ENCODE assay signal across 1 cellular context in genomic region chr7:156892821-156893706, GRCh38.
A peak's percentile ranks its signal among the peaks of the same experiment; 100 is the strongest.
TF ChIP-seq lines count a peak whose summit lies in the region.

Gene LMBR1, minus strand, starts transcription at chr7:156893183. Its CDS starts 190 bp downstream, at chr7:156892993.

TF ChIP-seq in HepG2, 621 proteins besides CTCF, POLR2A, EP300 and RAD21 (continued from another document and continues in another):
- TF ChIP-seq HMGXB3 (CRISPR knock-in tag; IDR thresholded peaks at IDR 0.05; ENCODE audit: borderline replicate concordance) (peak; percentile 54; the same call in 1 of the 2 replicates), HDAC6 (IDR thresholded peaks at IDR 0.05; ENCODE audit: low read depth, low read length) (no peak), ESRRA (CRISPR knock-in tag; IDR thresholded peaks at IDR 0.05; ENCODE audit: low read depth) (peak; percentile 15; the same call in 1 of the 2 replicates), JDP2 (CRISPR knock-in tag; IDR thresholded peaks at IDR 0.05; ENCODE audit: borderline replicate concordance) (no peak), REPIN1 (CRISPR knock-in tag; IDR thresholded peaks at IDR 0.05; ENCODE audit: borderline replicate concordance, low read depth) (no peak), EEA1 (CRISPR knock-in tag; IDR thresholded peaks at IDR 0.05; ENCODE audit: borderline replicate concordance) (no peak; the same call in 1 of the 2 replicates), SKIL (CRISPR knock-in tag; IDR thresholded peaks at IDR 0.05; ENCODE audit: borderline replicate concordance) (no peak), SMAD3 (CRISPR knock-in tag; IDR thresholded peaks at IDR 0.05) (no peak; the same call in 1 of the 2 replicates), HNRNPUL1 (IDR thresholded peaks at IDR 0.05; ENCODE audit: low read depth, low read length) (no peak), ZNF512 (CRISPR knock-in tag; IDR thresholded peaks at IDR 0.05) (no peak), NFIC (IDR thresholded peaks at IDR 0.05; ENCODE audit: low read length) (no peak), AKAP8 (CRISPR knock-in tag; IDR thresholded peaks at IDR 0.05) (no peak), ZFP82 (CRISPR knock-in tag; IDR thresholded peaks at IDR 0.05; ENCODE audit: borderline replicate concordance) (no peak), ZSCAN12 (CRISPR knock-in tag; IDR thresholded peaks at IDR 0.05) (no peak), SIN3A (IDR thresholded peaks at IDR 0.05; ENCODE audit: borderline replicate concordance, low read depth, low read length) (no peak; the same call in 1 of the 2 replicates), SRSF4 (IDR thresholded peaks at IDR 0.05; ENCODE audit: low read depth, low read length, poor library complexity, severe bottlenecking) (no peak), ZNF570 (CRISPR knock-in tag; IDR thresholded peaks at IDR 0.05; ENCODE audit: borderline replicate concordance) (no peak), ZNF24 (IDR thresholded peaks at IDR 0.05) (no peak), ZEB1 (IDR thresholded peaks at IDR 0.05; ENCODE audit: insufficient replicate concordance, low read depth) (peak; percentile 68), MEIS2 (CRISPR knock-in tag; IDR thresholded peaks at IDR 0.05) (peak; percentile 30; the same call in 1 of the 2 replicates), FLYWCH1 (CRISPR knock-in tag; IDR thresholded peaks at IDR 0.05) (no peak), JUNB (CRISPR knock-in tag; IDR thresholded peaks at IDR 0.05; ENCODE audit: borderline replicate concordance) (no peak), ZNF83 (CRISPR knock-in tag; IDR thresholded peaks at IDR 0.05; ENCODE audit: borderline replicate concordance) (no peak), ZFP37 (CRISPR knock-in tag; IDR thresholded peaks at IDR 0.05; ENCODE audit: borderline replicate concordance) (0 out of 2 replicates have a peak, but pooled peaks have one; percentile 41), ZNF597 (CRISPR knock-in tag; IDR thresholded peaks at IDR 0.05) (no peak), ZBTB2 (CRISPR knock-in tag; IDR thresholded peaks at IDR 0.05; ENCODE audit: low read depth) (no peak), ZNF674 (CRISPR knock-in tag; IDR thresholded peaks at IDR 0.05; ENCODE audit: low read depth) (no peak), ARID2 (CRISPR knock-in tag; IDR thresholded peaks at IDR 0.05; ENCODE audit: borderline replicate concordance) (peak; percentile 21; the same call in 1 of the 2 replicates), THAP8 (CRISPR knock-in tag; IDR thresholded peaks at IDR 0.05; ENCODE audit: borderline replicate concordance) (no peak), ZNF766 (CRISPR knock-in tag; IDR thresholded peaks at IDR 0.05; ENCODE audit: borderline replicate concordance) (0 out of 2 replicates have a peak, but pooled peaks have one; percentile 60), CENPBD1 (CRISPR knock-in tag; IDR thresholded peaks at IDR 0.05; ENCODE audit: borderline replicate concordance, low read depth) (no peak), ZKSCAN8 (CRISPR knock-in tag; IDR thresholded peaks at IDR 0.05; ENCODE audit: borderline replicate concordance) (no peak; the same call in 1 of the 2 replicates), ZNF180 (CRISPR knock-in tag; IDR thresholded peaks at IDR 0.05; ENCODE audit: borderline replicate concordance, low read depth) (no peak), ELF3 (CRISPR knock-in tag; IDR thresholded peaks at IDR 0.05) (peak; percentile 24; the same call in 1 of the 2 replicates), STAG1 (CRISPR knock-in tag; IDR thresholded peaks at IDR 0.05) (peak; percentile 15; the same call in 1 of the 2 replicates), ZNF564 (CRISPR knock-in tag; IDR thresholded peaks at IDR 0.05) (no peak), ARID3A (IDR thresholded peaks at IDR 0.05; ENCODE audit: low read depth, low read length) (no peak), SALL2 (CRISPR knock-in tag; IDR thresholded peaks at IDR 0.05) (peak; percentile 36; the same call in 1 of the 2 replicates)
- TF ChIP-seq, protein P1, sequence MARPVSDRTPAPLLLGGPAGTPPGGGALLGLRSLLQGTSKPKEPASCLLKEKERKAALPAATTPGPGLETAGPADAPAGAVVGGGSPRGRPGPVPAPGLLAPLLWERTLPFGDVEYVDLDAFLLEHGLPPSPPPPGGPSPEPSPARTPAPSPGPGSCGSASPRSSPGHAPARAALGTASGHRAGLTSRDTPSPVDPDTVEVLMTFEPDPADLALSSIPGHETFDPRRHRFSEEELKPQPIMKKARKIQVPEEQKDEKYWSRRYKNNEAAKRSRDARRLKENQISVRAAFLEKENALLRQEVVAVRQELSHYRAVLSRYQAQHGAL (CRISPR knock-in tag; IDR thresholded peaks at IDR 0.05; ENCODE audit: not compliant biosample characterization), result no peak
- TF ChIP-seq, protein P2, sequence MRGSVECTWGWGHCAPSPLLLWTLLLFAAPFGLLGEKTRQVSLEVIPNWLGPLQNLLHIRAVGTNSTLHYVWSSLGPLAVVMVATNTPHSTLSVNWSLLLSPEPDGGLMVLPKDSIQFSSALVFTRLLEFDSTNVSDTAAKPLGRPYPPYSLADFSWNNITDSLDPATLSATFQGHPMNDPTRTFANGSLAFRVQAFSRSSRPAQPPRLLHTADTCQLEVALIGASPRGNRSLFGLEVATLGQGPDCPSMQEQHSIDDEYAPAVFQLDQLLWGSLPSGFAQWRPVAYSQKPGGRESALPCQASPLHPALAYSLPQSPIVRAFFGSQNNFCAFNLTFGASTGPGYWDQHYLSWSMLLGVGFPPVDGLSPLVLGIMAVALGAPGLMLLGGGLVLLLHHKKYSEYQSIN (CRISPR knock-in tag; IDR thresholded peaks at IDR 0.05; ENCODE audit: borderline replicate concordance), result no peak
- TF ChIP-seq, protein P3, sequence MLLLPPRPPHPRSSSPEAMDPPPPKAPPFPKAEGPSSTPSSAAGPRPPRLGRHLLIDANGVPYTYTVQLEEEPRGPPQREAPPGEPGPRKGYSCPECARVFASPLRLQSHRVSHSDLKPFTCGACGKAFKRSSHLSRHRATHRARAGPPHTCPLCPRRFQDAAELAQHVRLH (CRISPR knock-in tag; IDR thresholded peaks at IDR 0.05; ENCODE audit: borderline replicate concordance, low read depth), result no peak
- TF ChIP-seq, protein P4, sequence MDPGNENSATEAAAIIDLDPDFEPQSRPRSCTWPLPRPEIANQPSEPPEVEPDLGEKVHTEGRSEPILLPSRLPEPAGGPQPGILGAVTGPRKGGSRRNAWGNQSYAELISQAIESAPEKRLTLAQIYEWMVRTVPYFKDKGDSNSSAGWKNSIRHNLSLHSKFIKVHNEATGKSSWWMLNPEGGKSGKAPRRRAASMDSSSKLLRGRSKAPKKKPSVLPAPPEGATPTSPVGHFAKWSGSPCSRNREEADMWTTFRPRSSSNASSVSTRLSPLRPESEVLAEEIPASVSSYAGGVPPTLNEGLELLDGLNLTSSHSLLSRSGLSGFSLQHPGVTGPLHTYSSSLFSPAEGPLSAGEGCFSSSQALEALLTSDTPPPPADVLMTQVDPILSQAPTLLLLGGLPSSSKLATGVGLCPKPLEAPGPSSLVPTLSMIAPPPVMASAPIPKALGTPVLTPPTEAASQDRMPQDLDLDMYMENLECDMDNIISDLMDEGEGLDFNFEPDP (CRISPR knock-in tag; conservative IDR thresholded peaks at IDR 0.05), result no peak
- TF ChIP-seq, protein P5, sequence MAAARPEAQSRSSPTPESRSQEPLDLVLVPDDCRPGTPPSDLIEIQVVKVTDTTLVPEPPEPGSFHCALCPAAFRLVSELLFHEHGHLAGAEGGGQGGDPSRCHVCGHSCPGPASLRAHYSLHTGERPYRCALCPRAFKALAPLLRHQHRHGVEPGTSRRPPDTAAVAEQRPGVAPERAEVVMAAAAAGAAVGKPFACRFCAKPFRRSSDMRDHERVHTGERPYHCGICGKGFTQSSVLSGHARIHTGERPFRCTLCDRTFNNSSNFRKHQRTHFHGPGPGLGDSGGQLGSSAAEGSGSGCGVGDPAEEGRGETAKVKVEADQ (CRISPR knock-in tag; IDR thresholded peaks at IDR 0.05; ENCODE audit: borderline replicate concordance), result no peak; the same call in 1 of the 2 replicates
